In genomic region chr4:136156947-136157346, GRCh38 we compare ENCODE assay signal across 33 cellular contexts.
"Had no signal": no experiment of that assay in that cellular context is flagged by ENCODE, and none has a peak within 500 bp of the region (broad histone marks: within the 10 kb centered on the region; RNA-seq: fewer than 3 reads in every experiment).

No MANE protein-coding gene starts in this region.

- H3K4me1 ChIP-seq: adrenal gland, body of pancreas, breast epithelium, SJCRH30 had no signal

- H3K9me3 ChIP-seq: adrenal gland, body of pancreas, SJCRH30 had no signal

- H3K4me3 Mint-ChIP-seq: activated CD4-positive, alpha-beta T cell treated with anti-CD3 and anti-CD28 coated beads for 36 hours; activated CD4-positive, alpha-beta T cell treated with anti-CD3 and anti-CD28 coated beads, Interleukin-2, amount 10 ng/mL, durations not matched to agents 7 days and 5 days; activated CD8-positive, alpha-beta T cell treated with anti-CD3 and anti-CD28 coated beads, Interleukin-2, amount 10 ng/mL, durations not matched to agents 7 days and 5 days; activated naive CD4-positive, alpha-beta T cell treated with anti-CD3 and anti-CD28 coated beads for 36 hours; activated T-cell treated with anti-CD3 and anti-CD28 coated beads, Interleukin-2, amount 50 U/mL, for 24 hours; T-helper 1 cell treated with Interleukin-12 subunit alpha and Interleukin-12 subunit beta and Interleukin-4 antibody, amounts not matched to agents 30 μg/mL and 1 μg/mL, for 36 hours; T-helper 2 cell treated with Interferon-gamma antibody and Interleukin-4, amounts not matched to agents 5 μg/mL and 100 μg/mL, for 36 hours had no signal

- DNase-seq: activated CD4-positive, alpha-beta T cell treated with anti-CD3 and anti-CD28 coated beads for 36 hours; activated CD4-positive, alpha-beta T cell treated with anti-CD3 and anti-CD28 coated beads, Interleukin-2, amount 10 ng/mL, durations not matched to agents 7 days and 5 days; activated CD4-positive, alpha-beta T cell treated with anti-CD3 and anti-CD28 coated beads, Interleukin-2, amount 50 U/mL, for 48 hours; activated CD8-positive, alpha-beta T cell treated with anti-CD3 and anti-CD28 coated beads, Interleukin-2, amount 10 ng/mL, durations not matched to agents 7 days and 5 days; activated gamma-delta T cell treated with Interleukin-2 at 50 U/mL for 16 hours; activated naive CD4-positive, alpha-beta T cell treated with anti-CD3 and anti-CD28 coated beads for 36 hours; activated T-cell treated with anti-CD3 and anti-CD28 coated beads, Interleukin-2, amount 50 U/mL, for 24 hours; adrenal gland; body of pancreas; cerebellar nuclear complex; NCI-H1092 treated with DMSO at 0.1 percent for 48 hours; NCI-H1417; NCI-H146; NCI-H187; NCI-H2029 treated with DMSO at 0.1 percent for 48 hours; NCI-H2107; NCI-H2171; NCI-H2227 treated with DMSO at 0.1 percent for 48 hours; NCI-H446; NCI-H510A treated with DMSO at 0.1 percent for 48 hours; NCI-H526 treated with DMSO at 0.1 percent for 48 hours; NCI-H82; OCI-M1; SHP77; SJCRH30 had no signal

- FAIRE-seq: astrocyte, TTC549 had no signal

- H3K27ac ChIP-seq: adrenal gland, body of pancreas, breast epithelium, SJCRH30, SK-N-MC had no signal

- H3K27me3 ChIP-seq: adrenal gland, body of pancreas, breast epithelium, SJCRH30 had no signal

- H3K36me3 Mint-ChIP-seq: activated naive CD4-positive, alpha-beta T cell treated with anti-CD3 and anti-CD28 coated beads, Interleukin-2, amount 50 U/mL, for 72 hours had no signal

- H3K36me3 ChIP-seq: adrenal gland, breast epithelium, SJCRH30 had no signal

- H3K4me1 Mint-ChIP-seq: activated CD4-positive, alpha-beta T cell treated with anti-CD3 and anti-CD28 coated beads for 36 hours; activated CD4-positive, alpha-beta T cell treated with anti-CD3 and anti-CD28 coated beads, Interleukin-2, amount 10 ng/mL, durations not matched to agents 7 days and 5 days had no signal

- H3K9me3 Mint-ChIP-seq: activated CD4-positive, alpha-beta T cell treated with anti-CD3 and anti-CD28 coated beads, Interleukin-2, amount 10 ng/mL, durations not matched to agents 7 days and 5 days had no signal

- ATAC-seq: activated CD4-positive, alpha-beta T cell treated with anti-CD3 and anti-CD28 coated beads for 36 hours; activated CD4-positive, CD25-positive, alpha-beta regulatory T cell treated with anti-CD3 and anti-CD28 coated beads, Interleukin-2, amount 50 U/mL, for 24 hours; activated CD8-positive, alpha-beta T cell treated with anti-CD3 and anti-CD28 coated beads, Interleukin-2, amount 10 ng/mL, durations not matched to agents 7 days and 5 days; activated naive CD4-positive, alpha-beta T cell treated with anti-CD3 and anti-CD28 coated beads, Interleukin-2, amount 50 U/mL, for 72 hours; body of pancreas had no signal

- H3K4me3 ChIP-seq: adrenal gland, body of pancreas, breast epithelium, SJCRH30, SK-N-MC had no signal

- H3K27ac Mint-ChIP-seq: activated CD4-positive, alpha-beta T cell treated with anti-CD3 and anti-CD28 coated beads for 36 hours; activated CD4-positive, alpha-beta T cell treated with anti-CD3 and anti-CD28 coated beads, Interleukin-2, amount 10 ng/mL, durations not matched to agents 7 days and 5 days; activated CD8-positive, alpha-beta T cell treated with anti-CD3 and anti-CD28 coated beads, Interleukin-2, amount 10 ng/mL, durations not matched to agents 7 days and 5 days; activated naive CD4-positive, alpha-beta T cell treated with anti-CD3 and anti-CD28 coated beads for 36 hours; activated naive CD4-positive, alpha-beta T cell treated with anti-CD3 and anti-CD28 coated beads, Interleukin-2, amount 50 U/mL, for 72 hours; activated T-cell treated with anti-CD3 and anti-CD28 coated beads, Interleukin-2, amount 50 U/mL, for 24 hours; T-helper 1 cell treated with Interleukin-12 subunit alpha and Interleukin-12 subunit beta and Interleukin-4 antibody, amounts not matched to agents 30 μg/mL and 1 μg/mL, for 36 hours; T-helper 2 cell treated with Interferon-gamma antibody and Interleukin-4, amounts not matched to agents 5 μg/mL and 100 μg/mL, for 36 hours had no signal

- H3K27me3 Mint-ChIP-seq: activated CD4-positive, alpha-beta T cell treated with anti-CD3 and anti-CD28 coated beads for 36 hours; activated CD4-positive, alpha-beta T cell treated with anti-CD3 and anti-CD28 coated beads, Interleukin-2, amount 10 ng/mL, durations not matched to agents 7 days and 5 days; activated T-cell treated with anti-CD3 and anti-CD28 coated beads, Interleukin-2, amount 50 U/mL, for 24 hours had no signal
